Comparison of ENCODE assay signal across 8 cellular contexts in the genomic region with DNA sequence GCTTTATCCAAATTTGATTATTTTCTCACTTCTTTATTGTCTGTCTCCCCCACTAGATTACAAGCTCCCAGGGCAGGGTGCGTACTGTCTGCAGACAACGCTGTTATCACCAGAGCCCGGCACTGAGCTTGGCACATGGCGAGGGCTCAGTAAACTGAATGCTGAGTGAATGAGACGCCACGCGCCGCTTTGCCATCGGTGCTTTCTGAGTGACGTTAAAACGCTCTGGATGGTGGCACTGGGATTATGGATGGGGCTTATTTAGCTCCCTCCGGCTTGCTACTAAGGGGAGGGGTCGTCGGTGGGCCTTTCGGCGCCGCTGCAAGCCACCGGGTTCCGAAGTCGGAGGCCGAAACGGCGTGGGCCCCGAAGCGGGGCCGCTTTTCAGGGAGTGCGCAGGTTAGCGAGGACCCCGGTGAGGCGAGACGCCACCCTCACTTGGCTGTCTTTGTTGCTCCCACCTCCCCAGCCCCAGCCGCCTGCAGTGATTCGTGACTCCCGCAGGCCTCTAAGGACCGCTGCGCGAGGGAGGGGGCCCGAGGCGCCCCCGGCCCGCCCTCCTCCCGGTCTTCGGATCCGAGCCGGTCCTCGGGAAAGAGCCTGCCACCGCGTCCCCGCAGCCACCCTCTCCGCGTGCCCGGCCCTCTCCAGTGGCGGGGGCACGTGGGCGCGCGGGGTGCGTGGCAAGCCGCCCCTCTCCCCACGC. TPM values are rescaled to one million over a fixed set of nuclear protein-coding genes. Genes with fewer than 3 reads are reported as not detected.
DNase-seq lines count a peak whose midpoint lies in the region; ATAC-seq, FAIRE-seq and TF ChIP-seq lines count a peak whose summit lies in the region.

No MANE protein-coding gene starts in this region.

- intact Hi-C loops in spleen (cut with DNase I; ENCODE audit: low total_unique reads), result no loop called here

- H3K4me1 ChIP-seq in spleen, result peaks cover 0 to 23% (median 3%) of the 10 kb centered on the region in 6 donors

- DNase-seq in GM12892 (ENCODE audit: insufficient read length), result peak; percentile 28
- DNase-seq in NCI-H82 (lab: John Stamatoyannopoulos, UW), result peak; percentile 80
- DNase-seq in anterior cingulate cortex (lab: John Stamatoyannopoulos, UW), result peak in 34 of 58 donors; percentile 1 to 57 (median 30)
- DNase-seq in spleen, result peak; percentile 81
- no peak for DNase-seq in cerebellar cortex (ENCODE audit: low spot score)
- DNase-seq in kidney glomerular epithelial cell (lab: John Stamatoyannopoulos, UW), result no peak

- TF ChIP-seq POLR2A in GM12892 (IDR thresholded peaks at IDR 0.05; ENCODE audit: low read depth, low read length) (no peak), spleen (IDR thresholded peaks at IDR 0.05) (no peak)

- H3K9me3 ChIP-seq in iPS-18c (ENCODE audit: control insufficient read depth, insufficient read depth, low read length), result peaks cover 4% of the 10 kb centered on the region
- H3K9me3 ChIP-seq in spleen, result no peaks in the 10 kb centered on the region

- peak overlapping the region; percentile 53 to 84 (median 74) for H3K27ac ChIP-seq in spleen

- no peak for FAIRE-seq in GM12892 (lab: Jason Lieb, UNC)

- H3K27me3 ChIP-seq in spleen (replicated peaks in 1 of 7), result peaks cover 0 to 12% (median 0%) of the 10 kb centered on the region in 7 donors

- H3K4me3 ChIP-seq in iPS-18c (ENCODE audit: insufficient read depth, low read depth, low read length) (peak overlapping the region; percentile 51), spleen (peak overlapping the region; percentile 27 to 83 (median 57))

- no peak for ATAC-seq in GM21423 (IDR thresholded peaks at IDR 0.05; ENCODE audit: unreplicated experiment)

- WGBS in spleen, 5 donors, result 1 to 48% (median 3%) methylated on average over 11 to 60 of the region's 60 CpGs

- H3K36me3 ChIP-seq in spleen, result no peaks in the 10 kb centered on the region

- no peak for TF ChIP-seq CTCF in spleen (IDR thresholded peaks at IDR 0.05 in 8 of 11, conservative IDR thresholded peaks at IDR 0.05 in 3 of 11)

RNA-seq across cellular contexts. Expression of a gene that starts 0.6 kb away (rescaled TPM):
- 5.4 TPM for polyA plus RNA-seq in GM12892 (2012; ENCODE audit: missing spikeins)
- total RNA-seq in spleen, result 100 to 1,000 TPM in 1 of 7 donors, 10 to 100 TPM in 6; 55.1 to 108 (median 68.8) TPM
- polyA plus RNA-seq in spleen, result 10 to 100 TPM; 33.0 to 43.1 (median 35.9) TPM

Comparison
In these comparisons a context has a peak if more than half of its experiments do, and no peak if none do; other contexts are left out.
1. DNase-seq: peak in GM12892 (single experiment), NCI-H82 (single experiment), anterior cingulate cortex (34 of 58) and spleen (single experiment); none in cerebellar cortex (single experiment) and kidney glomerular epithelial cell (single experiment).